In genomic region chr3:20808864-20809263, GRCh38 we compare ENCODE assay signal across 1 cellular context.
TF ChIP-seq lines count a peak whose summit lies in the region.

No MANE protein-coding gene starts in this region.

TF ChIP-seq in K562, 482 proteins besides CTCF, POLR2A, EP300 and RAD21 (continued from another document):
- no peak for TF ChIP-seq CTCFL (IDR thresholded peaks at IDR 0.05; ENCODE audit: borderline replicate concordance, insufficient read depth, low read depth, low read length, poor library complexity, severe bottlenecking)
- TF ChIP-seq CEBPB (tag; IDR thresholded peaks at IDR 0.05): peak; percentile 36; the same call in 1 of the 2 replicates
- peak; percentile 64 for TF ChIP-seq DPF2 (IDR thresholded peaks at IDR 0.05)
- no peak for TF ChIP-seq PBX2 (CRISPR knock-in tag; IDR thresholded peaks at IDR 0.05; ENCODE audit: low read depth)
- no peak for TF ChIP-seq PBX2 (tag; conservative IDR thresholded peaks at IDR 0.05; ENCODE audit: low read depth)
- TF ChIP-seq CBFA2T3 (IDR thresholded peaks at IDR 0.05): peak; percentile 59
- TF ChIP-seq SOX6 (IDR thresholded peaks at IDR 0.05): 0 out of 2 replicates have a peak, but pooled peaks have one; percentile 21
- TF ChIP-seq CEBPG (CRISPR knock-in tag; IDR thresholded peaks at IDR 0.05): no peak
- 0 out of 4 replicates have a peak, but pooled peaks of 1 of the 2 experiments have one; percentile 23 for TF ChIP-seq CEBPG (tag; conservative IDR thresholded peaks at IDR 0.05 in 1 of 2, IDR thresholded peaks at IDR 0.05 in 1 of 2)
- peak; percentile 68 for TF ChIP-seq ATF3 (IDR thresholded peaks at IDR 0.05)
- TF ChIP-seq ATF3 (CRISPR knock-in tag; conservative IDR thresholded peaks at IDR 0.05): no peak
- TF ChIP-seq ZFP91 (CRISPR knock-in tag; IDR thresholded peaks at IDR 0.05): no peak
- TF ChIP-seq ARID1B (IDR thresholded peaks at IDR 0.05): peak; percentile 73
- 0 out of 2 replicates have a peak, but pooled peaks have one; percentile 6 for TF ChIP-seq CBFA2T2 (conservative IDR thresholded peaks at IDR 0.05)
- TF ChIP-seq TAL1 (IDR thresholded peaks at IDR 0.05): peak; percentile 50
- no peak for TF ChIP-seq ZNF436 (CRISPR knock-in tag; IDR thresholded peaks at IDR 0.05)
- peak; percentile 51; the same call in 1 of the 2 replicates for TF ChIP-seq TEAD4 (IDR thresholded peaks at IDR 0.05; ENCODE audit: low read length)
- TF ChIP-seq TEAD4 (CRISPR knock-in tag; IDR thresholded peaks at IDR 0.05; ENCODE audit: borderline replicate concordance): no peak
- no peak for TF ChIP-seq ZNF644 (tag; IDR thresholded peaks at IDR 0.05; ENCODE audit: low read depth)
- no peak for TF ChIP-seq STAG1 (CRISPR knock-in tag; IDR thresholded peaks at IDR 0.05; ENCODE audit: borderline replicate concordance)
- no peak for TF ChIP-seq ARID3B (CRISPR knock-in tag; IDR thresholded peaks at IDR 0.05; ENCODE audit: borderline replicate concordance)
- no peak for TF ChIP-seq SRSF7 (optimal IDR thresholded peaks at IDR 0.05; ENCODE audit: low read depth, low read length)
- no peak for TF ChIP-seq ZKSCAN1 (IDR thresholded peaks at IDR 0.05; ENCODE audit: low read depth, low read length)
